15 cellular contexts compared by ENCODE assay signal in the genomic region with DNA sequence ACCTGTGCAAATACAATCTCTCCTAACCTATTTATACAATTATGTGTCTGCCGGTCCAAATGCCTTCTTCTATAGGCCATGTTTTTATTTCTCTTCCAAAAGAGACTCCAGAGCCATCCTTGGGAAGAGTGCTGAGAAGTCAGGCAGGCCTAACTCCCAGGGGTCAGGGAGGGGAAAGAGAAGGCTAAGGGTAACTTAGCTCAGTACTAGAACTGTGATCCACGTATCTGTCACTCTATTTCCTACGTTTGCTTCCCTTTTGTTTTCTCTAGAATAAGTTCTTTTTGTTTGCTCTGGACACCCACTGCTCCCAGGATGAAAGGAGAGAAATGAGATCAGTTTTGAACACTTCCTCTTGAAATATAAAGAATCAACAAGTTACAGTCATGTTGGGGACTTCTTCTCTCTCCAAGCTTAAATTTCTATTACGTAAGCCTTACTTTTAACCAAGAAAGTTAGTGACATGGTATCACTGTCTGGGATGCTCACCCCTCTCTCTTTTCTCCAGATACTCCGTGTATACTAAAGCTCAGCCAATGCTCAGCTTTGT.
DNase-seq lines count a peak whose midpoint lies in the region; ATAC-seq and TF ChIP-seq lines count a peak whose summit lies in the region.
"Had no signal": no experiment of that assay in that cellular context is flagged by ENCODE, and none has a peak within 500 bp of the region (broad histone marks: within the 10 kb centered on the region; RNA-seq: fewer than 3 reads in every experiment).

No MANE protein-coding gene starts in this region.

- no peaks in the 10 kb centered on the region for H3K9me2 ChIP-seq in SU-DHL-6 (replicated peaks; ENCODE audit: insufficient read depth, low read length)

- no peak for TF ChIP-seq EP300 in stomach (IDR thresholded peaks at IDR 0.05)

- TF ChIP-seq CTCF in SU-DHL-6 (IDR thresholded peaks at IDR 0.05; ENCODE audit: insufficient read depth, low read length, poor library complexity, severe bottlenecking), result no peak
- TF ChIP-seq CTCF in stomach (IDR thresholded peaks at IDR 0.05), result no peak

- H2AFZ ChIP-seq in SU-DHL-6 (ENCODE audit: low read depth, low read length, severe bottlenecking), result no peak overlapping the region

- peak overlapping the region; percentile 85 to 95 (median 89) for H3K4me3 Mint-ChIP-seq in CD4-positive, CD25-positive, alpha-beta regulatory T cell

- peaks cover 23% of the 10 kb centered on the region; the same call in 1 of the 2 replicates for H3F3A ChIP-seq in SU-DHL-6 (ENCODE audit: insufficient read depth)

- ATAC-seq in CD4-positive, CD25-positive, alpha-beta regulatory T cell (ENCODE audit: low read depth in 2 of 2), result no peak
- ATAC-seq in GM18505 (IDR thresholded peaks at IDR 0.05; ENCODE audit: unreplicated experiment) (no peak), GM21381 (IDR thresholded peaks at IDR 0.05; ENCODE audit: unreplicated experiment) (no peak), HG02938 (IDR thresholded peaks at IDR 0.05; ENCODE audit: unreplicated experiment) (no peak)
- ATAC-seq: left lung, SK-N-SH treated with all-trans-retinoic acid at 6 μM for 48 hours had no signal

- WGBS in stomach, 5 donors, result 36 to 53% (median 42%) methylated on average over 5 of the region's 5 CpGs

- peak overlapping the region; percentile 90 for H3K4me3 ChIP-seq in CD4-positive, CD25-positive, alpha-beta regulatory T cell (ENCODE audit: low read depth, low read length)
- H3K4me3 ChIP-seq in SU-DHL-6 (ENCODE audit: insufficient read depth, low read length, poor library complexity, severe bottlenecking), result no peak overlapping the region
- no peak overlapping the region for H3K4me3 ChIP-seq in mucosa of rectum (ENCODE audit: low read length in 2 of 2)
- H3K4me3 ChIP-seq in stomach, result no peak overlapping the region
- H3K4me3 ChIP-seq: left lung had no signal

- peaks cover 76% of the 10 kb centered on the region for H3K36me3 Mint-ChIP-seq in CD4-positive, CD25-positive, alpha-beta regulatory T cell

- no peaks in the 10 kb centered on the region for H3K9me3 ChIP-seq in CD4-positive, CD25-positive, alpha-beta regulatory T cell (ENCODE audit: control insufficient read depth in 2 of 2, low read length in 2 of 2)
- H3K9me3 ChIP-seq in SU-DHL-6 (ENCODE audit: insufficient read depth, low read length) (no peaks in the 10 kb centered on the region), mucosa of rectum (ENCODE audit: control insufficient read depth in 2 of 2, low read length in 2 of 2) (no peaks in the 10 kb centered on the region), stomach (no peaks in the 10 kb centered on the region)
- H3K9me3 ChIP-seq: left lung had no signal

- H3K27ac Mint-ChIP-seq in CD4-positive, CD25-positive, alpha-beta regulatory T cell, result peak overlapping the region; percentile 96 to 100 (median 99)

- no peaks in the 10 kb centered on the region for H3K79me2 ChIP-seq in SU-DHL-6 (ENCODE audit: insufficient read depth, low read length)

- peak in 1 of 3 donors; percentile 39 for DNase-seq in CD4-positive, CD25-positive, alpha-beta regulatory T cell
- DNase-seq in stomach, result no peak
- DNase-seq in EL, result no peak
- DNase-seq: caudate nucleus, COR-L47, Kasumi-1, left lung, NCI-H510A treated with DMSO at 0.1 percent for 48 hours, retina had no signal

- no peaks in the 10 kb centered on the region for H3K27me3 Mint-ChIP-seq in CD4-positive, CD25-positive, alpha-beta regulatory T cell

- H3K36me3 ChIP-seq in CD4-positive, CD25-positive, alpha-beta regulatory T cell (ENCODE audit: control insufficient read depth, insufficient read depth, low read length), result peaks cover 45% of the 10 kb centered on the region
- H3K36me3 ChIP-seq in SU-DHL-6 (ENCODE audit: low read length) (no peaks in the 10 kb centered on the region), mucosa of rectum (ENCODE audit: control insufficient read depth in 2 of 2, insufficient read depth in 2 of 2, low read length in 2 of 2) (no peaks in the 10 kb centered on the region), stomach (no peaks in the 10 kb centered on the region)
- H3K36me3 ChIP-seq: left lung had no signal

- H3K9ac ChIP-seq in SU-DHL-6 (ENCODE audit: low read length) (peak overlapping the region; percentile 38; the same call in 1 of the 2 replicates), mucosa of rectum (ENCODE audit: low read depth in 1 of 2, low read length in 2 of 2) (no peak overlapping the region)

- intact Hi-C loops in stomach (cut with DNase I; ENCODE audit: low total_unique reads), result no loop called here

- H3K27ac ChIP-seq in CD4-positive, CD25-positive, alpha-beta regulatory T cell (ENCODE audit: insufficient read depth, low read length, poor library complexity, severe bottlenecking), result peak overlapping the region; percentile 99
- H3K27ac ChIP-seq in SU-DHL-6 (ENCODE audit: low read depth, low read length) (peak overlapping the region; percentile 82), mucosa of rectum (ENCODE audit: low read depth in 2 of 2, low read length in 2 of 2) (peak overlapping the region; percentile 45 to 59), stomach (peak overlapping the region in 2 of 5 donors; percentile 33 to 45)
- H3K27ac ChIP-seq: left lung had no signal

- H4K20me1 ChIP-seq in SU-DHL-6 (ENCODE audit: low read depth, low read length), result no peaks in the 10 kb centered on the region

- H3K27me3 ChIP-seq in CD4-positive, CD25-positive, alpha-beta regulatory T cell (ENCODE audit: control insufficient read depth, insufficient read depth, low read length), result no peaks in the 10 kb centered on the region
- H3K27me3 ChIP-seq in SU-DHL-6 (ENCODE audit: low read length) (no peaks in the 10 kb centered on the region), mucosa of rectum (ENCODE audit: control insufficient read depth in 2 of 2, insufficient read depth in 2 of 2, low read length in 2 of 2) (no peaks in the 10 kb centered on the region), stomach (no peaks in the 10 kb centered on the region)
- H3K27me3 ChIP-seq: left lung had no signal

- TF ChIP-seq POLR2A in GM18505 (IDR thresholded peaks at IDR 0.05; ENCODE audit: borderline replicate concordance, extremely low read depth, insufficient read depth, insufficient read length) (peak; percentile 34), stomach (IDR thresholded peaks at IDR 0.05) (no peak)

- peak overlapping the region; percentile 39 for H3K4me2 ChIP-seq in SU-DHL-6 (ENCODE audit: low read depth, low read length, poor library complexity, severe bottlenecking)

- peaks cover 26 to 85% (median 44%) of the 10 kb centered on the region in 4 donors for H3K4me1 Mint-ChIP-seq in CD4-positive, CD25-positive, alpha-beta regulatory T cell

- H3K9me3 Mint-ChIP-seq in CD4-positive, CD25-positive, alpha-beta regulatory T cell, result no peaks in the 10 kb centered on the region

- peaks cover 89% of the 10 kb centered on the region for H3K4me1 ChIP-seq in CD4-positive, CD25-positive, alpha-beta regulatory T cell (ENCODE audit: control insufficient read depth, insufficient read depth, low read length, poor library complexity, severe bottlenecking)
- H3K4me1 ChIP-seq in mucosa of rectum (ENCODE audit: control insufficient read depth in 2 of 2, insufficient read depth in 2 of 2, low read length in 2 of 2), result peaks cover 0 to 9% of the 10 kb centered on the region in 2 donors
- H3K4me1 ChIP-seq in stomach, result peaks cover 0 to 48% (median 35%) of the 10 kb centered on the region in 4 donors
